Comparison of ENCODE assay signal across 22 cellular contexts in the genomic region with DNA sequence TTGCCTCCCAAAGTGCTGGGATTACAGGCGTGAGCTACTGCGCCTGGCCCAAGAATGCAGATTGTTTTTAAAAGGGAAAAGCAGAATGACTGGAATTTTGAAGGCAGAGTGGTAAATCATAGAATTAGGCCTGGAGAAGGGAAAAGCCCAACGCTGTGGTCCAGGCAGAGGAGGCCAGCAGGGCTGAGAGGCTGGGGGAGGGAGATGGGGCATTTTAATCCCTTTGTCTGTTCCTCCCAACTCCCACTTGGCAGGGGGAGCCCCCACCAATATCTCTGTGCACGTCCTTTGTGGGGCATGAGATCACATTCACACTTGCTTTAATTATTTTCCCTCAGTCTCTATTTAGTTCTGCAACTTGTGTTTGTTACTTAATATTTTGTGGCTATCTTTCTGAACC.
"Had no signal": no experiment of that assay in that cellular context is flagged by ENCODE, and none has a peak within 500 bp of the region (broad histone marks: within the 10 kb centered on the region; RNA-seq: fewer than 3 reads in every experiment).

No MANE protein-coding gene starts in this region.

- H3K4me3 Mint-ChIP-seq: activated CD4-positive, alpha-beta T cell treated with anti-CD3 and anti-CD28 coated beads, Interleukin-2, amount 10 ng/mL, durations not matched to agents 24 days and 14 days; activated CD8-positive, alpha-beta T cell treated with anti-CD3 and anti-CD28 coated beads for 36 hours; activated naive CD8-positive, alpha-beta T cell treated with anti-CD3 and anti-CD28 coated beads for 36 hours; activated T-cell treated with anti-CD3 and anti-CD28 coated beads, Interleukin-2, amount 50 U/mL, for 72 hours; brain; neural crest cell; stimulated activated naive B cell treated with anti-CD40 and anti-IgM and Interleukin-4, amounts not matched to agents 10 μg/mL and 1 μg/mL and 100 μg/mL, for 72 hours had no signal

- H3K9me3 ChIP-seq: left lung, ovary, spleen had no signal

- H3K27me3 ChIP-seq: left lung, ovary, spleen had no signal

- H3K27ac Mint-ChIP-seq: activated CD4-positive, alpha-beta T cell treated with anti-CD3 and anti-CD28 coated beads, Interleukin-2, amount 10 ng/mL, durations not matched to agents 24 days and 14 days; activated CD8-positive, alpha-beta T cell treated with anti-CD3 and anti-CD28 coated beads for 36 hours; activated naive CD8-positive, alpha-beta T cell treated with anti-CD3 and anti-CD28 coated beads for 36 hours; activated T-cell treated with anti-CD3 and anti-CD28 coated beads, Interleukin-2, amount 50 U/mL, for 72 hours; stimulated activated naive B cell treated with anti-CD40 and anti-IgM and Interleukin-4, amounts not matched to agents 10 μg/mL and 1 μg/mL and 100 μg/mL, for 72 hours had no signal

- ATAC-seq: activated CD8-positive, alpha-beta T cell treated with anti-CD3 and anti-CD28 coated beads for 36 hours; activated T-cell treated with anti-CD3 and anti-CD28 coated beads, Interleukin-2, amount 50 U/mL, for 72 hours; left lung; stimulated activated naive B cell treated with anti-CD40 and anti-IgM and Interleukin-4, amounts not matched to agents 10 μg/mL and 1 μg/mL and 100 μg/mL, for 72 hours had no signal

- FAIRE-seq: endometrium, keratinocyte, urothelium cell line had no signal

- H3K4me1 Mint-ChIP-seq: brain had no signal

- H3K9me3 Mint-ChIP-seq: activated CD4-positive, alpha-beta T cell treated with anti-CD3 and anti-CD28 coated beads, Interleukin-2, amount 10 ng/mL, durations not matched to agents 24 days and 14 days; activated CD8-positive, alpha-beta T cell treated with anti-CD3 and anti-CD28 coated beads for 36 hours; activated naive CD8-positive, alpha-beta T cell treated with anti-CD3 and anti-CD28 coated beads for 36 hours; neural crest cell; stimulated activated naive B cell treated with anti-CD40 and anti-IgM and Interleukin-4, amounts not matched to agents 10 μg/mL and 1 μg/mL and 100 μg/mL, for 72 hours had no signal

- DNase-seq: activated CD4-positive, alpha-beta T cell treated with anti-CD3 and anti-CD28 coated beads, Interleukin-2, amount 10 ng/mL, durations not matched to agents 24 days and 14 days; activated CD8-positive, alpha-beta T cell treated with anti-CD3 and anti-CD28 coated beads for 36 hours; activated gamma-delta T cell treated with Interleukin-2 at 50 U/mL for 16 hours; activated naive CD8-positive, alpha-beta T cell treated with anti-CD3 and anti-CD28 coated beads for 36 hours; activated T-cell treated with anti-CD3 and anti-CD28 coated beads, Interleukin-2, amount 50 U/mL, for 72 hours; amygdala; central memory CD4-positive, alpha-beta T cell; erythroblast; foreskin melanocyte; left lung; mammary epithelial cell; spleen; stimulated activated CD4-positive, alpha-beta T cell treated with anti-CD3 and anti-CD28 coated beads, Interleukin-4, amount 100 ng/mL, for 4 hours; stimulated activated naive B cell treated with anti-CD40 and anti-IgM and Interleukin-4, amounts not matched to agents 10 μg/mL and 1 μg/mL and 100 μg/mL, for 72 hours; T1000 had no signal

- H3K27me3 Mint-ChIP-seq: activated CD4-positive, alpha-beta T cell treated with anti-CD3 and anti-CD28 coated beads, Interleukin-2, amount 10 ng/mL, durations not matched to agents 24 days and 14 days; activated CD8-positive, alpha-beta T cell treated with anti-CD3 and anti-CD28 coated beads for 36 hours; activated naive CD8-positive, alpha-beta T cell treated with anti-CD3 and anti-CD28 coated beads for 36 hours; brain; stimulated activated naive B cell treated with anti-CD40 and anti-IgM and Interleukin-4, amounts not matched to agents 10 μg/mL and 1 μg/mL and 100 μg/mL, for 72 hours had no signal

- H3K27ac ChIP-seq: coronary artery, left lung, ovary, spleen had no signal

- H3K4me3 ChIP-seq: coronary artery, left lung, ovary, spleen had no signal

- H3K4me1 ChIP-seq: left lung, spleen had no signal

- H3K36me3 Mint-ChIP-seq: activated naive CD8-positive, alpha-beta T cell treated with anti-CD3 and anti-CD28 coated beads for 36 hours; stimulated activated naive B cell treated with anti-CD40 and anti-IgM and Interleukin-4, amounts not matched to agents 10 μg/mL and 1 μg/mL and 100 μg/mL, for 72 hours had no signal

- H3K36me3 ChIP-seq: ovary had no signal
